In genomic region chr18:43794363-43794762, GRCh38 we compare ENCODE assay signal across 22 cellular contexts.
A peak's percentile ranks its signal among the peaks of the same experiment; 100 is the strongest.
DNase-seq lines count a peak whose midpoint lies in the region; ATAC-seq and TF ChIP-seq lines count a peak whose summit lies in the region.
"Had no signal": no experiment of that assay in that cellular context is flagged by ENCODE, and none has a peak within 500 bp of the region (broad histone marks: within the 10 kb centered on the region; RNA-seq: fewer than 3 reads in every experiment).

No MANE protein-coding gene starts in this region.

- no peak overlapping the region for H3K4ac ChIP-seq in mesenchymal stem cell (ENCODE audit: low read depth in 1 of 2, low read length in 2 of 2)

- ATAC-seq in Right ventricle myocardium inferior = peak; percentile 76
- ATAC-seq in GM21737 (IDR thresholded peaks at IDR 0.05; ENCODE audit: unreplicated experiment) = no peak
- ATAC-seq: A549 had no signal

- H3K18ac ChIP-seq in mesenchymal stem cell (ENCODE audit: low read depth in 1 of 2, low read length in 2 of 2) = no peak overlapping the region

- no peak overlapping the region for H3K23ac ChIP-seq in mesenchymal stem cell (ENCODE audit: low read length in 2 of 2)

- no peaks in the 10 kb centered on the region for H3K79me1 ChIP-seq in mesenchymal stem cell (replicated peaks; ENCODE audit: low read length, poor library complexity, severe bottlenecking)

- H3K27ac ChIP-seq in cardiac muscle cell = peak overlapping the region; percentile 41
- H3K27ac ChIP-seq in left ventricle myocardium inferior (replicated peaks) = peak overlapping the region; percentile 76
- no peak overlapping the region for H3K27ac ChIP-seq in mesenchymal stem cell (ENCODE audit: low read length, poor library complexity, severe bottlenecking)
- H3K27ac ChIP-seq in Peyer's patch = no peak overlapping the region
- H3K27ac ChIP-seq: A549; BLaER1 treated with 17β-estradiol and CSF1 and Interleukin-3, amounts not matched to agents 10 nM and 100 nM had no signal

- H4K8ac ChIP-seq in mesenchymal stem cell (ENCODE audit: low read length) = no peak overlapping the region

- TF ChIP-seq CTCF in cardiac muscle cell (IDR thresholded peaks at IDR 0.05; ENCODE audit: low read depth, low read length) = no peak
- no peak for TF ChIP-seq CTCF in left ventricle myocardium inferior (IDR thresholded peaks at IDR 0.05; ENCODE audit: borderline replicate concordance)
- no peak for TF ChIP-seq CTCF in Peyer's patch (IDR thresholded peaks at IDR 0.05)

- no peak overlapping the region for H2AFZ ChIP-seq in mesenchymal stem cell (ENCODE audit: low read depth, low read length)

- H2BK15ac ChIP-seq in mesenchymal stem cell (ENCODE audit: low read depth, poor library complexity, severe bottlenecking) = no peak overlapping the region

- no peak overlapping the region for H4K91ac ChIP-seq in mesenchymal stem cell (ENCODE audit: low read length)

- H2BK5ac ChIP-seq in mesenchymal stem cell (ENCODE audit: low read depth, low read length, poor library complexity, severe bottlenecking) = no peak overlapping the region

- H3K14ac ChIP-seq in mesenchymal stem cell (ENCODE audit: low read length in 2 of 2) = no peak overlapping the region

- no peak for DNase-seq in Right ventricle myocardium inferior (ENCODE audit: missing footprints)
- DNase-seq in cardiac septum (ENCODE audit: low spot score) = no peak
- DNase-seq in cardiac muscle cell (ENCODE audit: low read depth in 1 of 2, low spot score in 1 of 2) = peak in 1 of 2 donors; percentile 50
- no peak for DNase-seq in left ventricle myocardium inferior
- DNase-seq in mesenchymal stem cell = peak; percentile 18
- no peak for DNase-seq in glomerular visceral epithelial cell (ENCODE audit: extremely low spot score)
- no peak for DNase-seq in Peyer's patch
- DNase-seq: 8988T; ACHN; AML-193; BE2C; CD4-positive, alpha-beta T cell; CD8-positive, alpha-beta memory T cell; DMS 273 treated with DMSO at 0.1 percent for 48 hours; DMS79 treated with DMSO at 0.1 percent for 48 hours; GF-D8; GOT3; HFFc6 had no signal

- WGBS in mesenchymal stem cell = 33% methylated on average over 1 of the region's 2 CpGs

- no peak overlapping the region for H2BK120ac ChIP-seq in mesenchymal stem cell (ENCODE audit: low read depth, low read length)

- H3K27me3 ChIP-seq in cardiac muscle cell = no peaks in the 10 kb centered on the region
- no peaks in the 10 kb centered on the region for H3K27me3 ChIP-seq in left ventricle myocardium inferior (ENCODE audit: low read depth)
- H3K27me3 ChIP-seq in mesenchymal stem cell (ENCODE audit: control insufficient read depth in 1 of 2, insufficient read depth in 1 of 2, low read length in 2 of 2) = no peaks in the 10 kb centered on the region
- H3K27me3 ChIP-seq in Peyer's patch = no peaks in the 10 kb centered on the region
- H3K27me3 ChIP-seq: BE2C; BLaER1 treated with 17β-estradiol and CSF1 and Interleukin-3, amounts not matched to agents 10 nM and 100 nM had no signal

- no peak overlapping the region for H2BK12ac ChIP-seq in mesenchymal stem cell (ENCODE audit: low read length in 2 of 2)

- intact Hi-C loops in Right ventricle myocardium inferior (cut with DNase I) (loop anchor here (5.0 to 10.0 kb wide), 2 partner anchors 172 to 330 kb away; no protein-coding TSS in a partner anchor), cardiac septum (cut with DNase I) (loop anchor here (2.0 kb wide), 1 partner anchor 22 kb away; no protein-coding TSS in a partner anchor), left ventricle myocardium inferior (cut with micrococcal nuclease) (no loop called here)

- no peak for TF ChIP-seq POLR2A in Peyer's patch (IDR thresholded peaks at IDR 0.05)

- H3K9me3 ChIP-seq in cardiac muscle cell (ENCODE audit: low read depth) (no peaks in the 10 kb centered on the region), left ventricle myocardium inferior (replicated peaks) (no peaks in the 10 kb centered on the region), mesenchymal stem cell (ENCODE audit: control insufficient read depth, low read length) (no peaks in the 10 kb centered on the region), Peyer's patch (no peaks in the 10 kb centered on the region)
- H3K9me3 ChIP-seq: A549; BE2C; BLaER1 treated with 17β-estradiol and CSF1 and Interleukin-3, amounts not matched to agents 10 nM and 100 nM; HAP-1 had no signal

- H3K4me2 ChIP-seq in mesenchymal stem cell (ENCODE audit: low read length, poor library complexity, severe bottlenecking) = no peak overlapping the region
- H3K4me2 ChIP-seq: A549 had no signal

- H2AK5ac ChIP-seq in mesenchymal stem cell (ENCODE audit: low read length, severe bottlenecking) = no peak overlapping the region

- H3K9ac ChIP-seq in mesenchymal stem cell (ENCODE audit: low read length) = no peak overlapping the region
- H3K9ac ChIP-seq: BLaER1 treated with 17β-estradiol and CSF1 and Interleukin-3, amounts not matched to agents 10 nM and 100 nM had no signal

- H3K36me3 ChIP-seq in cardiac muscle cell = no peaks in the 10 kb centered on the region
- H3K36me3 ChIP-seq in left ventricle myocardium inferior = no peaks in the 10 kb centered on the region
- H3K36me3 ChIP-seq in mesenchymal stem cell (ENCODE audit: control insufficient read depth in 1 of 2, insufficient read depth in 2 of 2, low read depth in 1 of 2, low read length in 2 of 2) = no peaks in the 10 kb centered on the region
- H3K36me3 ChIP-seq in Peyer's patch = no peaks in the 10 kb centered on the region
- H3K36me3 ChIP-seq: BE2C; BLaER1 treated with 17β-estradiol and CSF1 and Interleukin-3, amounts not matched to agents 10 nM and 100 nM; HAP-1 had no signal

- H3K4me1 ChIP-seq in cardiac muscle cell (ENCODE audit: low read depth) (peaks cover 12% of the 10 kb centered on the region), left ventricle myocardium inferior (no peaks in the 10 kb centered on the region), mesenchymal stem cell (ENCODE audit: control insufficient read depth, insufficient read depth, low read depth, low read length) (no peaks in the 10 kb centered on the region), Peyer's patch (no peaks in the 10 kb centered on the region)
- H3K4me1 ChIP-seq: A549, HAP-1 had no signal

- H3K4me3 ChIP-seq in cardiac muscle cell = no peak overlapping the region
- no peak overlapping the region for H3K4me3 ChIP-seq in left ventricle myocardium inferior
- no peak overlapping the region for H3K4me3 ChIP-seq in mesenchymal stem cell (ENCODE audit: insufficient read depth in 1 of 2, low read depth in 1 of 2, low read length in 2 of 2)
- no peak overlapping the region for H3K4me3 ChIP-seq in Peyer's patch
- H3K4me3 ChIP-seq: A549; BLaER1 treated with 17β-estradiol and CSF1 and Interleukin-3, amounts not matched to agents 10 nM and 100 nM; HAP-1 had no signal

Comparison
In these comparisons a context has a peak if more than half of its experiments do, and no peak if none do; other contexts are left out.
1. H3K27ac ChIP-seq: peak in cardiac muscle cell (single experiment) and left ventricle myocardium inferior (single experiment); none in mesenchymal stem cell (single experiment) and Peyer's patch (0 of 4).